24 cellular contexts compared by ENCODE assay signal in genomic region chr7:113010377-113010776, GRCh38.
DNase-seq lines count a peak whose midpoint lies in the region; ATAC-seq and TF ChIP-seq lines count a peak whose summit lies in the region.
"Had no signal": no experiment of that assay in that cellular context is flagged by ENCODE, and none has a peak within 500 bp of the region (broad histone marks: within the 10 kb centered on the region; RNA-seq: fewer than 3 reads in every experiment).

No MANE protein-coding gene starts in this region.

- H3K9me3 ChIP-seq in neural progenitor cell (ENCODE audit: low read depth): no peaks in the 10 kb centered on the region
- H3K9me3 ChIP-seq: SJCRH30 had no signal

- H3K27ac ChIP-seq in neural progenitor cell: no peak overlapping the region
- H3K27ac ChIP-seq: C4-2B, SJCRH30 had no signal

- peak overlapping the region; percentile 74 for H3K27ac Mint-ChIP-seq in neural progenitor cell
- H3K27ac Mint-ChIP-seq: CD8-positive, alpha-beta T cell; GM23338; H9; T-helper 2 cell treated with Interferon-gamma antibody and Interleukin-4, amounts not matched to agents 5 μg/mL and 100 μg/mL, for 36 hours had no signal

- no peak for TF ChIP-seq CTCF in neural progenitor cell (IDR thresholded peaks at IDR 0.05)

- no peaks in the 10 kb centered on the region for H3K27me3 ChIP-seq in neural progenitor cell
- H3K27me3 ChIP-seq: SJCRH30 had no signal

- ATAC-seq in GM21786 (IDR thresholded peaks at IDR 0.05; ENCODE audit: unreplicated experiment): no peak
- ATAC-seq: CD8-positive, alpha-beta T cell; GM23338; PC-3 had no signal

- no peaks in the 10 kb centered on the region for H3K79me2 ChIP-seq in neural progenitor cell (ENCODE audit: low read depth)

- no peaks in the 10 kb centered on the region for H3K27me3 Mint-ChIP-seq in neural progenitor cell (ENCODE audit: insufficient read depth, low read depth)

- peak; percentile 27 for DNase-seq in NCI-H82 (lab: John Stamatoyannopoulos, UW)
- DNase-seq in NCI-H82 treated with DMSO at 0.1 percent for 48 hours (lab: John Stamatoyannopoulos, UW; ENCODE audit: unreplicated experiment): no peak
- peak; percentile 4 for DNase-seq in NCI-H1105 treated with DMSO at 0.1 percent for 48 hours (lab: John Stamatoyannopoulos, UW)
- peak; percentile 20 for DNase-seq in NCI-H69 (lab: John Stamatoyannopoulos, UW)
- no peak for DNase-seq in neural progenitor cell (ENCODE audit: low spot score)
- DNase-seq in GM19240 (ENCODE audit: insufficient read length, low spot score): no peak
- DNase-seq: Caco-2; CD8-positive, alpha-beta T cell; H9; Kasumi-1; MV-4-11; NCI-H1694 treated with DMSO at 0.1 percent for 48 hours; NCI-H2081; NCI-H2171 treated with DMSO at 0.1 percent for 48 hours; NCI-H446; NCI-H524 treated with DMSO at 0.1 percent for 48 hours; NK-92 treated with Interleukin-12 subunit alpha and Interleukin-12 subunit beta, amount 100 ng/mL, for 24 hours; PC-3; T-helper 1 cell had no signal

- H3K4me1 Mint-ChIP-seq in neural progenitor cell: no peaks in the 10 kb centered on the region
- H3K4me1 Mint-ChIP-seq: GM23338, H9 had no signal

- peaks cover 29% of the 10 kb centered on the region for H3K9me3 Mint-ChIP-seq in neural progenitor cell
- H3K9me3 Mint-ChIP-seq: T-helper 2 cell treated with Interferon-gamma antibody and Interleukin-4, amounts not matched to agents 5 μg/mL and 100 μg/mL, for 36 hours had no signal

- H3K9ac ChIP-seq in neural progenitor cell: no peak overlapping the region

- no peak overlapping the region for H3K4me2 ChIP-seq in neural progenitor cell
- H3K4me2 ChIP-seq: GM23338 had no signal

- no peaks in the 10 kb centered on the region for H3K36me3 ChIP-seq in neural progenitor cell
- H3K36me3 ChIP-seq: SJCRH30 had no signal

- no peaks in the 10 kb centered on the region for H4K20me1 ChIP-seq in neural progenitor cell (ENCODE audit: low read depth)

- no peaks in the 10 kb centered on the region for H3K4me1 ChIP-seq in neural progenitor cell
- H3K4me1 ChIP-seq: Caco-2, SJCRH30 had no signal

- H3F3A ChIP-seq in neural progenitor cell (ENCODE audit: low read depth): no peaks in the 10 kb centered on the region

- H3K36me3 Mint-ChIP-seq in neural progenitor cell: no peaks in the 10 kb centered on the region
- H3K36me3 Mint-ChIP-seq: CD8-positive, alpha-beta T cell had no signal

- H3K4me3 Mint-ChIP-seq in neural progenitor cell: no peak overlapping the region
- H3K4me3 Mint-ChIP-seq: CD8-positive, alpha-beta T cell; GM23338; H9; T-helper 2 cell treated with Interferon-gamma antibody and Interleukin-4, amounts not matched to agents 5 μg/mL and 100 μg/mL, for 36 hours had no signal

- H2AFZ ChIP-seq in neural progenitor cell (replicated peaks): no peak overlapping the region
- H2AFZ ChIP-seq: GM23338 had no signal

- no peak overlapping the region for H3K4me3 ChIP-seq in neural progenitor cell
- H3K4me3 ChIP-seq: GM23338, SJCRH30 had no signal

Comparison
In these comparisons a context has a peak if more than half of its experiments do, and no peak if none do; other contexts are left out.
1. DNase-seq: peak in NCI-H82 (single experiment), NCI-H1105 treated with DMSO at 0.1 percent for 48 hours (single experiment) and NCI-H69 (single experiment); none in NCI-H82 treated with DMSO at 0.1 percent for 48 hours (single experiment), neural progenitor cell (single experiment) and GM19240 (single experiment).